In the genomic region with DNA sequence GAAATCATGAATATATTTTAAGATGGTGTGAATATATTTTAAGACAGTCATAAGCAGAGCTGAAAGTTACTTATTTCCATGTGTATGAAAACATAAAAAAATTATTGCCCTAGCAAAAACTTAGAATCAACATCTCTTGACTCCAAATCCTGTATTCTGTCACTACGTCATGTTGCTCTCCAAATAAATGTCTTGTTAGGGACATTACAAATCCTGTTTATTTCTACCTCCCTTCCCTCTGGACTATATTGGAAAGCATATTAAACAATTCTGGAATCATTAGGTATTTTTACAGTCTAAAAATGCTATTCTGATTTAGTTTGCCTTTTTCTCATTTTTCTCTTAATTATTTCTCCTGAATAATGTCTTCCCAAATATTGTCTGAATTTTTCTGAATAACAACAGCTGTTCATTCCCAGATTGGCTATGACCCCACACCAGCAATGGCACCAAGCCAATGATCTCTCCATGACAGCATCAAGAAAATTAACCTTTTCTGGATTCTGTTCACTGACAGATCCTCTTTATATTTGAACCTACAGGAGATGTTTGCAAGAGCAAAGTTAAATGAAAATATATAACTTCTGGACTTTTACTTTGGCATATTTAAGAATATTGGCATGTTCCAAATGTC, we compare ENCODE assay signal across 16 cellular contexts.
A peak's percentile ranks its signal among the peaks of the same experiment; 100 is the strongest.
DNase-seq lines count a peak whose midpoint lies in the region; ATAC-seq and TF ChIP-seq lines count a peak whose summit lies in the region.
"Had no signal": no experiment of that assay in that cellular context is flagged by ENCODE, and none has a peak within 500 bp of the region (broad histone marks: within the 10 kb centered on the region; RNA-seq: fewer than 3 reads in every experiment).

No MANE protein-coding gene starts in this region.

- BruUV-seq in MCF 10A (replicated peaks; lab: Mats Ljungman, UMichigan) (no TSS peak), mammary epithelial cell (replicated peaks; lab: Mats Ljungman, UMichigan) (no TSS peak)

- no peaks in the 10 kb centered on the region for H3K27me3 ChIP-seq in mammary epithelial cell (ENCODE audit: insufficient read depth, low read length)
- H3K27me3 ChIP-seq in right cardiac atrium (ENCODE audit: control insufficient read depth, insufficient read depth) = no peaks in the 10 kb centered on the region
- no peaks in the 10 kb centered on the region for H3K27me3 ChIP-seq in upper lobe of right lung
- H3K27me3 ChIP-seq: BLaER1 treated with 17β-estradiol and CSF1 and Interleukin-3, amounts not matched to agents 10 nM and 100 nM had no signal

- no peaks in the 10 kb centered on the region for H4K20me1 ChIP-seq in mammary epithelial cell (ENCODE audit: insufficient read depth, low read length)
- H4K20me1 ChIP-seq: BLaER1 treated with 17β-estradiol and CSF1 and Interleukin-3, amounts not matched to agents 10 nM and 100 nM had no signal

- no peak overlapping the region for H2AFZ ChIP-seq in mammary epithelial cell (ENCODE audit: low read depth, low read length)

- TF ChIP-seq CTCF in MCF 10A (IDR thresholded peaks at IDR 0.05; ENCODE audit: unreplicated experiment) (no peak), mammary epithelial cell (conservative IDR thresholded peaks at IDR 0.05 in 1 of 2, IDR thresholded peaks at IDR 0.05 in 1 of 2; ENCODE audit: extremely low read depth in 1 of 2, insufficient read depth in 1 of 2, low read depth in 1 of 2, low read length in 2 of 2) (no peak), upper lobe of right lung (IDR thresholded peaks at IDR 0.05) (no peak)

- in situ Hi-C loops in mammary epithelial cell (cut with MboI; ENCODE audit: low sequenced_read_pairs in 2 of 2) = no loop called here

- DNase-seq in MCF 10A (ENCODE audit: unreplicated experiment) (no peak), mammary epithelial cell (no peak), dermis microvascular lymphatic vessel endothelial cell (ENCODE audit: low read depth in 2 of 2) (peak; percentile 5 to 7), right cardiac atrium (peak; percentile 17 to 57 (median 44)), NCI-H1417 treated with DMSO at 0.1 percent for 48 hours (lab: John Stamatoyannopoulos, UW) (no peak), upper lobe of right lung (no peak)
- DNase-seq: EL, MV-4-11, NCI-H1436 treated with DMSO at 0.1 percent for 48 hours, NCI-H2107, NCI-H774 had no signal

- H3K9me3 Mint-ChIP-seq in MCF 10A (ENCODE audit: unreplicated experiment) = no peaks in the 10 kb centered on the region

- H3K4me1 ChIP-seq in mammary epithelial cell (ENCODE audit: insufficient read depth, low read length) (no peaks in the 10 kb centered on the region), right cardiac atrium (ENCODE audit: control insufficient read depth, insufficient read depth, low read length) (peaks cover 2% of the 10 kb centered on the region), upper lobe of right lung (peaks cover 7% of the 10 kb centered on the region)
- H3K4me1 ChIP-seq: BLaER1 treated with 17β-estradiol and CSF1 and Interleukin-3, amounts not matched to agents 10 nM and 100 nM had no signal

- H3K27ac ChIP-seq in mammary epithelial cell (ENCODE audit: insufficient read depth, low read depth, low read length) (no peak overlapping the region), right cardiac atrium (ENCODE audit: low read length) (no peak overlapping the region), upper lobe of right lung (no peak overlapping the region)
- H3K27ac ChIP-seq: 22Rv1; BLaER1 treated with 17β-estradiol and CSF1 and Interleukin-3, amounts not matched to agents 10 nM and 100 nM had no signal

- POLR2A ChIA-PET in MCF 10A (lab: Yijun Ruan, JAX) = interaction anchor here (0.6 kb wide), 1 partner anchor 76 kb away, joined by 3 read pairs; no protein-coding TSS in a partner anchor

- H3K4me2 ChIP-seq in mammary epithelial cell (ENCODE audit: insufficient read depth, low read depth, low read length) = no peak overlapping the region
- H3K4me2 ChIP-seq: BLaER1 treated with 17β-estradiol and CSF1 and Interleukin-3, amounts not matched to agents 10 nM and 100 nM had no signal

- H3K79me2 ChIP-seq in mammary epithelial cell (ENCODE audit: insufficient read depth, low read length) = no peaks in the 10 kb centered on the region

- ATAC-seq in right cardiac atrium (no peak), GM19395 (IDR thresholded peaks at IDR 0.05; ENCODE audit: unreplicated experiment) (no peak), HG02678 (IDR thresholded peaks at IDR 0.05; ENCODE audit: unreplicated experiment) (no peak), upper lobe of right lung (no peak)
- ATAC-seq: SK-N-SH treated with all-trans-retinoic acid at 6 μM for 48 hours had no signal

- peak overlapping the region; percentile 85 for H3K27ac Mint-ChIP-seq in MCF 10A (ENCODE audit: low read depth, unreplicated experiment)

- 93% methylated on average over 1 of the region's 1 CpG for WGBS in mammary epithelial cell (ENCODE audit: low coverage, missing lambda C conversion rate)
- 47% methylated on average over 1 of the region's 1 CpG for WGBS in right cardiac atrium

- H3K27me3 Mint-ChIP-seq in MCF 10A (ENCODE audit: insufficient read depth, unreplicated experiment) = no peaks in the 10 kb centered on the region

- H3K4me3 ChIP-seq in mammary epithelial cell (replicated peaks in 1 of 3; ENCODE audit: insufficient read depth in 1 of 3, low read depth in 2 of 3, low read length in 3 of 3) (no peak overlapping the region), right cardiac atrium (ENCODE audit: low read length) (no peak overlapping the region), upper lobe of right lung (no peak overlapping the region)
- H3K4me3 ChIP-seq: BLaER1 treated with 17β-estradiol and CSF1 and Interleukin-3, amounts not matched to agents 10 nM and 100 nM had no signal

- no peak overlapping the region for H3K4me3 Mint-ChIP-seq in MCF 10A (ENCODE audit: unreplicated experiment)

- CTCF ChIA-PET in MCF 10A (lab: Yijun Ruan, JAX) = no interaction called here
- CTCF ChIA-PET in mammary epithelial cell (lab: Charles Lee; ENCODE audit: low non-redundant PET) = no interaction called here

- dilution Hi-C loops in mammary epithelial cell (cut with HindIII; ENCODE audit: low sequenced_read_pairs) = no loop called here

- no peaks in the 10 kb centered on the region for H3K9me3 ChIP-seq in mammary epithelial cell (replicated peaks; ENCODE audit: insufficient read depth, low read length)
- no peaks in the 10 kb centered on the region for H3K9me3 ChIP-seq in right cardiac atrium (ENCODE audit: control insufficient read depth, low read length)
- no peaks in the 10 kb centered on the region for H3K9me3 ChIP-seq in upper lobe of right lung
- H3K9me3 ChIP-seq: BLaER1 treated with 17β-estradiol and CSF1 and Interleukin-3, amounts not matched to agents 10 nM and 100 nM had no signal

- H3K36me3 Mint-ChIP-seq in MCF 10A (ENCODE audit: insufficient read depth, unreplicated experiment) = no peaks in the 10 kb centered on the region

- H3K36me3 ChIP-seq in mammary epithelial cell (ENCODE audit: insufficient read depth, low read length) = no peaks in the 10 kb centered on the region
- H3K36me3 ChIP-seq in upper lobe of right lung = no peaks in the 10 kb centered on the region
- H3K36me3 ChIP-seq: BLaER1 treated with 17β-estradiol and CSF1 and Interleukin-3, amounts not matched to agents 10 nM and 100 nM had no signal

- H3K9ac ChIP-seq in mammary epithelial cell (ENCODE audit: insufficient read depth, low read length) = no peak overlapping the region
- H3K9ac ChIP-seq: BLaER1 treated with 17β-estradiol and CSF1 and Interleukin-3, amounts not matched to agents 10 nM and 100 nM had no signal

- peaks cover 10% of the 10 kb centered on the region for H3K4me1 Mint-ChIP-seq in MCF 10A (ENCODE audit: insufficient read depth, unreplicated experiment)

- intact Hi-C loops in MCF 10A (cut with micrococcal nuclease) (no loop called here), mammary epithelial cell (cut with micrococcal nuclease) (no loop called here), right cardiac atrium (cut with DNase I) (no loop called here), upper lobe of right lung (cut with DNase I) (no loop called here)

Comparison
In these comparisons a context has a peak if more than half of its experiments do, and no peak if none do; other contexts are left out.
1. DNase-seq: peak in dermis microvascular lymphatic vessel endothelial cell (2 of 2) and right cardiac atrium (3 of 3); none in MCF 10A (single experiment), mammary epithelial cell (single experiment), NCI-H1417 treated with DMSO at 0.1 percent for 48 hours (single experiment) and upper lobe of right lung (single experiment).